ENCODE assay signal across 1 cellular context in the genomic region with DNA sequence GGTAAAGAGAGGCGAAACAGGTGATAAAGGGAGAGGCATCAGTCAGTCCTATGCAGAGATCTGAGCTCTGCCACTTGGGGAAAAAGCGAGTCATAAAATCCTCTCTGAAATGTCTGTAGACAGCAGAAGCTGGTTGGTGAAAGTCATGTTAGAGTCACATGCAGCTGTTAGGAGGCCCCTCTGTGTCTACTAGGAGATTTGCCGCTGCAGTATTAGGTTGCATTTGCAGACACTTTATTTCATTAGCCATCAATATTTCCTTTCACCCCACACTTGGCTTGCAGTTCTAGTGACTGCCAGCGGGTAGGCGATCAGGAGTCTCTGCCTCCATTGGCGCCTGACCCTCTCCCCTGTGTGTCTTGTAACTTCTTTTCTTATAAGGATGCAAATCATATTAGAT.
TF ChIP-seq lines count a peak whose summit lies in the region.

No MANE protein-coding gene starts in this region.

TF ChIP-seq in GM23338, 12 proteins besides CTCF, POLR2A, EP300 and RAD21 (continued from another document):
- TF ChIP-seq, protein P1, sequence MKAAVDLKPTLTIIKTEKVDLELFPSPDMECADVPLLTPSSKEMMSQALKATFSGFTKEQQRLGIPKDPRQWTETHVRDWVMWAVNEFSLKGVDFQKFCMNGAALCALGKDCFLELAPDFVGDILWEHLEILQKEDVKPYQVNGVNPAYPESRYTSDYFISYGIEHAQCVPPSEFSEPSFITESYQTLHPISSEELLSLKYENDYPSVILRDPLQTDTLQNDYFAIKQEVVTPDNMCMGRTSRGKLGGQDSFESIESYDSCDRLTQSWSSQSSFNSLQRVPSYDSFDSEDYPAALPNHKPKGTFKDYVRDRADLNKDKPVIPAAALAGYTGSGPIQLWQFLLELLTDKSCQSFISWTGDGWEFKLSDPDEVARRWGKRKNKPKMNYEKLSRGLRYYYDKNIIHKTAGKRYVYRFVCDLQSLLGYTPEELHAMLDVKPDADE (IDR thresholded peaks at IDR 0.05), result no peak
- TF ChIP-seq ZNF114 (CRISPR knock-in tag; IDR thresholded peaks at IDR 0.05) (no peak), ZNF331 (CRISPR knock-in tag; IDR thresholded peaks at IDR 0.05; ENCODE audit: low read depth) (no peak), CREB1 (CRISPR knock-in tag; IDR thresholded peaks at IDR 0.05; ENCODE audit: low read depth) (no peak), NANOG (IDR thresholded peaks at IDR 0.05; ENCODE audit: borderline replicate concordance) (no peak)
- TF ChIP-seq, protein P2, sequence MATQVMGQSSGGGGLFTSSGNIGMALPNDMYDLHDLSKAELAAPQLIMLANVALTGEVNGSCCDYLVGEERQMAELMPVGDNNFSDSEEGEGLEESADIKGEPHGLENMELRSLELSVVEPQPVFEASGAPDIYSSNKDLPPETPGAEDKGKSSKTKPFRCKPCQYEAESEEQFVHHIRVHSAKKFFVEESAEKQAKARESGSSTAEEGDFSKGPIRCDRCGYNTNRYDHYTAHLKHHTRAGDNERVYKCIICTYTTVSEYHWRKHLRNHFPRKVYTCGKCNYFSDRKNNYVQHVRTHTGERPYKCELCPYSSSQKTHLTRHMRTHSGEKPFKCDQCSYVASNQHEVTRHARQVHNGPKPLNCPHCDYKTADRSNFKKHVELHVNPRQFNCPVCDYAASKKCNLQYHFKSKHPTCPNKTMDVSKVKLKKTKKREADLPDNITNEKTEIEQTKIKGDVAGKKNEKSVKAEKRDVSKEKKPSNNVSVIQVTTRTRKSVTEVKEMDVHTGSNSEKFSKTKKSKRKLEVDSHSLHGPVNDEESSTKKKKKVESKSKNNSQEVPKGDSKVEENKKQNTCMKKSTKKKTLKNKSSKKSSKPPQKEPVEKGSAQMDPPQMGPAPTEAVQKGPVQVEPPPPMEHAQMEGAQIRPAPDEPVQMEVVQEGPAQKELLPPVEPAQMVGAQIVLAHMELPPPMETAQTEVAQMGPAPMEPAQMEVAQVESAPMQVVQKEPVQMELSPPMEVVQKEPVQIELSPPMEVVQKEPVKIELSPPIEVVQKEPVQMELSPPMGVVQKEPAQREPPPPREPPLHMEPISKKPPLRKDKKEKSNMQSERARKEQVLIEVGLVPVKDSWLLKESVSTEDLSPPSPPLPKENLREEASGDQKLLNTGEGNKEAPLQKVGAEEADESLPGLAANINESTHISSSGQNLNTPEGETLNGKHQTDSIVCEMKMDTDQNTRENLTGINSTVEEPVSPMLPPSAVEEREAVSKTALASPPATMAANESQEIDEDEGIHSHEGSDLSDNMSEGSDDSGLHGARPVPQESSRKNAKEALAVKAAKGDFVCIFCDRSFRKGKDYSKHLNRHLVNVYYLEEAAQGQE (IDR thresholded peaks at IDR 0.05; ENCODE audit: unreplicated experiment), result no peak
TF ChIP-seq in GM23338: peak in this region for 0.
